10 cellular contexts compared by ENCODE assay signal in the genomic region with DNA sequence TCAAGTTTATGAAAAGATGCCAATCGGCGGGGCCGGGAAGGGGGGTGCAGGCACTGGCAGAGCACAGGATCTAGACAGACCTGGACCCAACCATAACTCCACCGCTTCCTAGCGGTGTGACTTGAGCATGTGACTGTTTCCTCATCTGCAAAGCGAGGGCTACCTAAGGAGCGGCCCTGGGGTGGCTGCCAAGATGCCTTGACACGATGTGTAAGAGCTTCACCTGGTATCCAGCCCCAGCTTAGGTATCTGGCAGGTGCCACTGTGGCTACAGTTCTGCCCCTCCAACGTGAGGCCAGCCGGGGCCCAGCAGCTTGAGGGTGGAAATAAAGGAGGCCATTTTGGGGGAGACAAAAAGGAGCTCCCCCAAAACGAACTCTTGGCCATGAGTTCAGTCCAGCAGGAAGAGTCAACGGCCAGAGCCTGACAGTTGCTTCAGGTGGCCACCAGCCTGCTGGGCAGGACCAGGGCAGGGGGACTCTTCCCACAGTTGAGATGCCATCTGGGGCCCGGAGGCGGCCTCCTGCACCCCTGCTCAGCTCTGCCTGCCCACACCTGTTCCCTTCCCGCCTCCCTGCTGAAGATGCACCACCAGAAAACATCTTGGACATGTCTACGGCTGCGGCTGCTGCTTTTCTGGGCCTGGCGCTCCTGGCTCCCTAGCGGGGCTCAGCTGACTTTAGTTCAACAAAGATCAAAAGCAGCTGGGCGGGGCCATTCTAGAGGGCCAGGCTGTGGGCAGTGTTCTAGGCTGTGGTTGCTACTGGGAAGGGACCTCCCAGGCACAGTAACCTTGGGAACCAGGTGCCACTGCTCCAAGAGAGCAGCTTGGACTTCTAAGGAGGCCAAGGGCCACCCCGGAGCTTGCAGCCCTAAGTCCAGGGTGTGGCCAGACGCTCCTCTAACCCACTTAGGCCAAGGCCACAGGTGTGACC. TPM values are rescaled to one million over a fixed set of nuclear protein-coding genes. Genes with fewer than 3 reads are reported as not detected.
A peak's percentile ranks its signal among the peaks of the same experiment; 100 is the strongest.
DNase-seq lines count a peak whose midpoint lies in the region; ATAC-seq and TF ChIP-seq lines count a peak whose summit lies in the region.
"Had no signal": no experiment of that assay in that cellular context is flagged by ENCODE, and none has a peak within 500 bp of the region (broad histone marks: within the 10 kb centered on the region; RNA-seq: fewer than 3 reads in every experiment).

No MANE protein-coding gene starts in this region.

- intact Hi-C loops in Right ventricle myocardium superior (cut with DNase I) (loop anchor here (5.0 kb wide), 1 partner anchor 48 kb away; no protein-coding TSS in a partner anchor), left cardiac atrium (cut with DNase I) (loop anchor here in 1 of 2 donors (10.0 kb wide), 1 partner anchor 55 kb away; no protein-coding TSS in a partner anchor), left ventricle myocardium superior (cut with micrococcal nuclease) (loop anchor here (10.0 kb wide), 2 partner anchors 45 to 85 kb away; no protein-coding TSS in a partner anchor), prostate gland (cut with DNase I) (no loop called here)

- H3K4me1 Mint-ChIP-seq in stimulated activated naive B cell treated with anti-CD40 and anti-IgM and Interleukin-4, amounts not matched to agents 10 μg/mL and 1 μg/mL and 100 μg/mL, for 72 hours, result peaks cover 7% of the 10 kb centered on the region in 2 donors

- TF ChIP-seq CTCF in prostate gland (IDR thresholded peaks at IDR 0.05), result no peak

- peaks cover 24% of the 10 kb centered on the region for H3K4me1 ChIP-seq in prostate gland (replicated peaks)

- 68% methylated on average over 21 of the region's 22 CpGs for whole genome bisulfite sequencing in prostate gland

- no peak overlapping the region for H3K4me3 Mint-ChIP-seq in stimulated activated naive B cell treated with anti-CD40 and anti-IgM and Interleukin-4, amounts not matched to agents 10 μg/mL and 1 μg/mL and 100 μg/mL, for 72 hours
- H3K4me3 Mint-ChIP-seq: activated naive CD8-positive, alpha-beta T cell had no signal

- no peak overlapping the region for H3K27ac Mint-ChIP-seq in stimulated activated naive B cell treated with anti-CD40 and anti-IgM and Interleukin-4, amounts not matched to agents 10 μg/mL and 1 μg/mL and 100 μg/mL, for 72 hours
- H3K27ac Mint-ChIP-seq: activated naive CD8-positive, alpha-beta T cell had no signal

- peaks cover 3 to 23% of the 10 kb centered on the region in 2 donors for H3K36me3 Mint-ChIP-seq in stimulated activated naive B cell treated with anti-CD40 and anti-IgM and Interleukin-4, amounts not matched to agents 10 μg/mL and 1 μg/mL and 100 μg/mL, for 72 hours
- H3K36me3 Mint-ChIP-seq: activated naive CD8-positive, alpha-beta T cell had no signal

- H3K4me3 ChIP-seq in prostate gland, result no peak overlapping the region

- peak; percentile 72 for DNase-seq in Right ventricle myocardium superior
- no peak for DNase-seq in left cardiac atrium
- peak; percentile 73 for DNase-seq in left ventricle myocardium superior
- peak; percentile 72 for DNase-seq in prostate gland (ENCODE audit: low spot score)
- no peak for DNase-seq in GM19238 (ENCODE audit: insufficient read length, low spot score)
- DNase-seq in middle frontal gyrus (ENCODE audit: extremely low spot score, low spot score), result no peak
- no peak for DNase-seq in stimulated activated naive B cell treated with anti-CD40 and anti-IgM and Interleukin-4, amounts not matched to agents 10 μg/mL and 1 μg/mL and 100 μg/mL, for 72 hours
- DNase-seq: activated CD4-positive, alpha-beta T cell treated with anti-CD3 and anti-CD28 coated beads, Interleukin-2, amount 50 U/mL, for 48 hours had no signal

- ATAC-seq in Right ventricle myocardium superior (ENCODE audit: poor library complexity) (peak; percentile 18), left cardiac atrium (no peak), left ventricle myocardium superior (peak; percentile 14), HG02798 (IDR thresholded peaks at IDR 0.05; ENCODE audit: poor library complexity, unreplicated experiment) (no peak)
- no peak for ATAC-seq in stimulated activated naive B cell treated with anti-CD40 and anti-IgM and Interleukin-4, amounts not matched to agents 10 μg/mL and 1 μg/mL and 100 μg/mL, for 72 hours (replicated peaks)

- no peaks in the 10 kb centered on the region for H3K9me3 ChIP-seq in prostate gland

- TF ChIP-seq POLR2A in prostate gland (IDR thresholded peaks at IDR 0.05), result no peak

- H3K27ac ChIP-seq in prostate gland, result peak overlapping the region; percentile 82 to 92

- H3K27me3 Mint-ChIP-seq in stimulated activated naive B cell treated with anti-CD40 and anti-IgM and Interleukin-4, amounts not matched to agents 10 μg/mL and 1 μg/mL and 100 μg/mL, for 72 hours, result peaks cover 5 to 17% of the 10 kb centered on the region in 2 donors
- H3K27me3 Mint-ChIP-seq: activated naive CD8-positive, alpha-beta T cell had no signal

- H3K36me3 ChIP-seq in prostate gland, result no peaks in the 10 kb centered on the region

- no peaks in the 10 kb centered on the region for H3K27me3 ChIP-seq in prostate gland (replicated peaks; ENCODE audit: insufficient read depth)

- no peaks in the 10 kb centered on the region for H3K9me3 Mint-ChIP-seq in stimulated activated naive B cell treated with anti-CD40 and anti-IgM and Interleukin-4, amounts not matched to agents 10 μg/mL and 1 μg/mL and 100 μg/mL, for 72 hours

RNA-seq across cellular contexts. Expression of a gene that starts 3.4 kb away (rescaled TPM):
- total RNA-seq in Right ventricle myocardium superior (74.1 TPM), left cardiac atrium (10 to 100 TPM; 50.7 to 51.4 TPM), left ventricle myocardium superior (101 TPM), prostate gland (10 to 100 TPM; 42.4 to 92.4 TPM)

RNA-seq across cellular contexts. Expression of a gene that starts 42.9 kb away (rescaled TPM):
- total RNA-seq in Right ventricle myocardium superior (1.6 TPM), left cardiac atrium (1 to 10 TPM; 1.4 to 4.0 TPM), left ventricle myocardium superior (1.5 TPM), prostate gland (10 to 100 TPM in 1 of 2 donors, 1 to 10 TPM in 1; 2.9 to 16.6 TPM)

Comparison
In these comparisons a context has a peak if more than half of its experiments do, and no peak if none do; other contexts are left out.
1. ATAC-seq: peak in Right ventricle myocardium superior (single experiment) and left ventricle myocardium superior (single experiment); none in left cardiac atrium (0 of 2), stimulated activated naive B cell treated with anti-CD40 and anti-IgM and Interleukin-4, amounts not matched to agents 10 μg/mL and 1 μg/mL and 100 μg/mL, for 72 hours (0 of 2) and HG02798 (single experiment).
2. DNase-seq: peak in Right ventricle myocardium superior (single experiment), left ventricle myocardium superior (single experiment) and prostate gland (single experiment); none in left cardiac atrium (single experiment), GM19238 (single experiment), middle frontal gyrus (single experiment) and stimulated activated naive B cell treated with anti-CD40 and anti-IgM and Interleukin-4, amounts not matched to agents 10 μg/mL and 1 μg/mL and 100 μg/mL, for 72 hours (single experiment).